In the genomic region with DNA sequence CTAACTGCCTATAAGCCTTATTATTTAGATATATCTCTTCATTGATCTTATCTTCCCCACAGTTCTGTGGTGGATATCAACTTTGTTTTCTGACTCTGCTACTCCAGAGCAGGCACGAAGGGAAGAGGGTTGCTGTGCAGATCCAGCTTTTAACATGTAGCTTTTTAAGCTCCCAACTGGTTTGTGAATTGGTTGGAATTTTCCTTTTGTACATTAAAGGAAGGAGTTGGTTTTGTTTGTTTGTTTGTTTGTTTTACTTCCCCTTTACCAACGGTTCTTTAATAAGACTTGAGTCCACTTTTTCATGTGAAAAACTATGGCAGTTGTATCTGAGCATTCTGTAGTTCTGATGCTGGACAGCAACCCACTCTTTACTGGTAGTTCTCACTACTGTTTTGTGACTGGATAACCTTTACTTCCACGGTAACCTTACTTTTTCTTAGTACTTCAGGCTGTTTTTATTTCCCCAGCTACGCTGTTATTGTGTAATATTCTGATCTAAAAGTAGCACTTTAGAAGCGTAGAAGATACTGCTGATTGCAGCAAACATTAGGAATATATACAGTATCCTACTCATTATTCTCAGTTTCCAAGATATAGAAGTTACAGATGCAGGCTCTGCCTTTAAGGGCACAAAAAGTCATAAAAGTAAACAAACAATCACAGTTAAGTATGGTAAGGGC, we compare ENCODE assay signal across 8 cellular contexts. TPM values are rescaled to one million over a fixed set of nuclear protein-coding genes. Genes with fewer than 3 reads are reported as not detected.
DNase-seq lines count a peak whose midpoint lies in the region; ATAC-seq and TF ChIP-seq lines count a peak whose summit lies in the region.

No MANE protein-coding gene starts in this region.

- H3K4me3 ChIP-seq in GM08714 (ENCODE audit: low read length): peak overlapping the region; percentile 99; the same call in 1 of the 2 replicates
- peak overlapping the region; percentile 85 for H3K4me3 ChIP-seq in OCI-LY3 (ENCODE audit: low read length)
- peak overlapping the region in 55 of 59 donors; percentile 0 to 99 (median 91) for H3K4me3 ChIP-seq in dorsolateral prefrontal cortex

- no peak overlapping the region for H3K27ac Mint-ChIP-seq in progenitor cell of endocrine pancreas

- TF ChIP-seq CTCF in OCI-LY3 (IDR thresholded peaks at IDR 0.05; ENCODE audit: low read depth, low read length) (no peak), dorsolateral prefrontal cortex (IDR thresholded peaks at IDR 0.05 in 54 of 56, conservative IDR thresholded peaks at IDR 0.05 in 2 of 56; ENCODE audit: low read depth in 1 of 56, partially characterized antibody in 56 of 56) (no peak), progenitor cell of endocrine pancreas (IDR thresholded peaks at IDR 0.05; ENCODE audit: unreplicated experiment) (no peak), GM10248 (IDR thresholded peaks at IDR 0.05; ENCODE audit: control extremely low read depth, extremely low read depth, low read depth, missing control alignments) (no peak)

- peaks cover 20% of the 10 kb centered on the region for H3K36me3 Mint-ChIP-seq in progenitor cell of endocrine pancreas (ENCODE audit: insufficient read depth)

- H3K27me3 Mint-ChIP-seq in progenitor cell of endocrine pancreas: no peaks in the 10 kb centered on the region

- H3K4me1 Mint-ChIP-seq in progenitor cell of endocrine pancreas (ENCODE audit: low read depth): peaks cover 51% of the 10 kb centered on the region

- ATAC-seq in HG03442 (IDR thresholded peaks at IDR 0.05; ENCODE audit: unreplicated experiment) (no peak), HG03432 (IDR thresholded peaks at IDR 0.05; ENCODE audit: unreplicated experiment) (no peak)

- POLR2A ChIA-PET in GM10248 (lab: Yijun Ruan, JAX): no interaction called here

- CTCF ChIA-PET in GM10248 (lab: Yijun Ruan, JAX): interaction anchor here (1.0 kb wide), 1 partner anchor 20 kb away, joined by 3 read pairs; no protein-coding TSS in a partner anchor

- H2AFZ ChIP-seq in OCI-LY3 (ENCODE audit: low read depth, low read length): no peak overlapping the region

- H3K27me3 ChIP-seq in OCI-LY3 (ENCODE audit: low read depth, low read length) (no peaks in the 10 kb centered on the region), dorsolateral prefrontal cortex (no peaks in the 10 kb centered on the region)

- H3K9ac ChIP-seq in OCI-LY3 (ENCODE audit: low read length): peak overlapping the region; percentile 91; the same call in 1 of the 2 replicates

- H3K4me3 Mint-ChIP-seq in progenitor cell of endocrine pancreas (ENCODE audit: low read depth): peak overlapping the region; percentile 96

- no peaks in the 10 kb centered on the region for H3K9me3 Mint-ChIP-seq in progenitor cell of endocrine pancreas (ENCODE audit: low read depth)

- H3K4me2 ChIP-seq in OCI-LY3 (ENCODE audit: low read length): peak overlapping the region; percentile 80

- H3K9me3 ChIP-seq in OCI-LY3 (ENCODE audit: insufficient read depth, low read length): no peaks in the 10 kb centered on the region

- H3K4me1 ChIP-seq in OCI-LY3 (ENCODE audit: low read length): peaks cover 20% of the 10 kb centered on the region

- 0 out of 2 replicates have a peak, but pooled peaks cover 9% of the 10 kb centered on the region for H4K20me1 ChIP-seq in OCI-LY3 (ENCODE audit: insufficient read depth, low read length)

- DNase-seq in dorsolateral prefrontal cortex (no peak), progenitor cell of endocrine pancreas (ENCODE audit: low spot score, unreplicated experiment) (no peak), GM10248 (ENCODE audit: extremely low spot score) (no peak)
- DNase-seq in stimulated activated CD4-positive, alpha-beta T cell treated with anti-CD3 and anti-CD28 coated beads, Interleukin-2, amount 100 ng/mL, for 24 hours: no peak

- peaks cover 81% of the 10 kb centered on the region for H3K79me2 ChIP-seq in OCI-LY3 (ENCODE audit: low read length)

- peaks cover 25% of the 10 kb centered on the region for H3K36me3 ChIP-seq in OCI-LY3 (replicated peaks; ENCODE audit: low read depth, low read length)

- intact Hi-C loops in dorsolateral prefrontal cortex (cut with DNase I): loop anchor here (5.0 kb wide), 2 partner anchors 95 to 180 kb away; a partner anchor contains a TSS

- H3K27ac ChIP-seq in OCI-LY3 (ENCODE audit: low read length) (no peak overlapping the region), dorsolateral prefrontal cortex (no peak overlapping the region)

RNA-seq across cellular contexts. Expression of a gene that starts 1.6 kb away (rescaled TPM):
- total RNA-seq in dorsolateral prefrontal cortex: 10 to 100 TPM; 23.2 to 39.6 (median 30.0) TPM
- total RNA-seq in progenitor cell of endocrine pancreas: 69.9 and 70.2 TPM in 2 replicates
